Comparison of ENCODE assay signal across 1 cellular context in genomic region chr2:219552382-219553167, GRCh38.
TF ChIP-seq lines count a peak whose summit lies in the region.

No MANE protein-coding gene starts in this region.

TF ChIP-seq in HEK293, 187 proteins besides CTCF, POLR2A, EP300 and RAD21 (continued from another document):
- TF ChIP-seq ZNF548 (tag by site-specific recombination; IDR thresholded peaks at IDR 0.05) (no peak), KLF17 (tag by site-specific recombination; IDR thresholded peaks at IDR 0.05) (no peak), ZNF692 (tag by site-specific recombination; IDR thresholded peaks at IDR 0.05) (no peak), ZNF510 (tag by site-specific recombination; IDR thresholded peaks at IDR 0.05; ENCODE audit: insufficient replicate concordance) (no peak), ZNF155 (tag by site-specific recombination; IDR thresholded peaks at IDR 0.05) (no peak), HOXA7 (CRISPR knock-in tag; IDR thresholded peaks at IDR 0.05; ENCODE audit: borderline replicate concordance) (no peak), ZNF423 (tag by site-specific recombination; IDR thresholded peaks at IDR 0.05) (no peak), ZNF354C (tag by site-specific recombination; IDR thresholded peaks at IDR 0.05; ENCODE audit: borderline replicate concordance, low read depth) (no peak), ZNF394 (tag by site-specific recombination; IDR thresholded peaks at IDR 0.05; ENCODE audit: borderline replicate concordance) (no peak), ZFP41 (tag by site-specific recombination; IDR thresholded peaks at IDR 0.05; ENCODE audit: borderline replicate concordance) (no peak), ZNF704 (tag by site-specific recombination; IDR thresholded peaks at IDR 0.05) (no peak), ZBTB20 (tag by site-specific recombination; IDR thresholded peaks at IDR 0.05) (no peak; the same call in 1 of the 2 replicates), ZNF561 (tag by site-specific recombination; IDR thresholded peaks at IDR 0.05; ENCODE audit: borderline replicate concordance) (no peak), IKZF3 (tag by site-specific recombination; IDR thresholded peaks at IDR 0.05) (no peak), INSM2 (tag by site-specific recombination; IDR thresholded peaks at IDR 0.05) (no peak), EGR2 (tag by site-specific recombination; IDR thresholded peaks at IDR 0.05; ENCODE audit: low read depth) (no peak), MEIS1 (CRISPR knock-in tag; IDR thresholded peaks at IDR 0.05; ENCODE audit: borderline replicate concordance) (no peak), ZNF133 (tag by site-specific recombination; IDR thresholded peaks at IDR 0.05) (no peak), ZNF433 (tag by site-specific recombination; IDR thresholded peaks at IDR 0.05; ENCODE audit: low read depth) (no peak), ZNF626 (tag by site-specific recombination; IDR thresholded peaks at IDR 0.05) (no peak), ZNF585B (tag by site-specific recombination; IDR thresholded peaks at IDR 0.05) (no peak), ZBTB21 (tag by site-specific recombination; IDR thresholded peaks at IDR 0.05) (no peak), ELK4 (IDR thresholded peaks at IDR 0.05; ENCODE audit: borderline replicate concordance, low read depth, low read length) (no peak), ZBTB10 (tag by site-specific recombination; IDR thresholded peaks at IDR 0.05) (no peak)
